ENCODE assay signal across 19 cellular contexts in the genomic region with DNA sequence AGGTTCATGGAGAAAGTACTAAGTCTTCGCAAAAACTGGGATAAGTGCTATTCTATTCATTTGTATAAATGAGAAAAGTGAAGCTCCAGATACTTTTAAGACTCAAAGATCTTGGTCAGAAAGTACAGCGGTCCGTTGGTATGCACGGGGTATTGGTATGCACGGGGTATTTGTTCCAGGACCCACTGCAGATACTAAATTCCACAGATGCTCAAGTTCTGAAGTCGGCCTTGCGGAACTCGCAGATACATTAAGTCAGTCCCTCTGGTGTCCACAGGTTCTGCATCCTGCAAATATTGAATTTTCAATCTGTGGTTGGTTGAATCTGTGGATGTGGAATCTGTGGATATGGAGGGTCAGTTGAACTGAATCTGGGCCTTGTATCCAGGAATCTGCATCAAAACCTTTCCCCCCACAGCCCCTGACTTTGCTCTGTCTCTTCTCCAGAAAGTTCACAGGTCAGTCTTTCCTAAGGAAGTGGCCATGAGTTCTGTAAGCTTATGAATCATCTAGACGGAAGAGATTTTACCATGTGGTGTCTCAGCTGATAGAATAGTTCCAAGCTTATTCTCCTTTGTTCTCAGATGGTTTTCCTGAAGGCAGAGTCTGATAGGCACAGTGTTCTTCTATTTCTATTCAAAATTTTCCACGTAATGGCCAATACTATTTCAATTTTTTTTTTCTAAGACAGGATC.
DNase-seq lines count a peak whose midpoint lies in the region; ATAC-seq, FAIRE-seq and TF ChIP-seq lines count a peak whose summit lies in the region.
"Had no signal": no experiment of that assay in that cellular context is flagged by ENCODE, and none has a peak within 500 bp of the region (broad histone marks: within the 10 kb centered on the region; RNA-seq: fewer than 3 reads in every experiment).

No MANE protein-coding gene starts in this region.

- ATAC-seq in HG02884 (IDR thresholded peaks at IDR 0.05; ENCODE audit: unreplicated experiment): no peak

- H3K79me1 ChIP-seq in mesenchymal stem cell (replicated peaks; ENCODE audit: low read length, poor library complexity, severe bottlenecking) (no peaks in the 10 kb centered on the region), trophoblast cell (ENCODE audit: low read length) (no peaks in the 10 kb centered on the region)

- peak; percentile 6 for DNase-seq in RCC 7860 (ENCODE audit: low spot score)
- peak; percentile 35 for DNase-seq in foreskin melanocyte
- DNase-seq in mesenchymal stem cell: no peak
- no peak for DNase-seq in trophoblast cell
- DNase-seq in GM13977 (ENCODE audit: low spot score): no peak
- no peak for DNase-seq in mammary epithelial cell
- DNase-seq in stimulated activated CD4-positive, alpha-beta T cell treated with anti-CD3 and anti-CD28 coated beads, Interleukin-2, amount 100 ng/mL, for 24 hours: no peak
- DNase-seq: C1 segment of cervical spinal cord; CD4-positive, alpha-beta T cell; DMS79; GDM1; HFFc6 had no signal

- H3K4me2 ChIP-seq in mesenchymal stem cell (ENCODE audit: low read length, poor library complexity, severe bottlenecking) (no peak overlapping the region), trophoblast cell (ENCODE audit: low read length) (no peak overlapping the region), mammary epithelial cell (ENCODE audit: insufficient read depth, low read depth, low read length) (no peak overlapping the region)

- H3K9ac ChIP-seq in mesenchymal stem cell (ENCODE audit: low read length) (no peak overlapping the region), trophoblast cell (ENCODE audit: low read length) (no peak overlapping the region), mammary epithelial cell (ENCODE audit: insufficient read depth, low read length) (no peak overlapping the region)

- H3K18ac ChIP-seq in mesenchymal stem cell (ENCODE audit: low read depth in 1 of 2, low read length in 2 of 2) (no peak overlapping the region), trophoblast cell (ENCODE audit: low read length) (no peak overlapping the region)

- H4K91ac ChIP-seq in mesenchymal stem cell (ENCODE audit: low read length) (no peak overlapping the region), trophoblast cell (ENCODE audit: low read depth, low read length) (no peak overlapping the region)

- dilution Hi-C loops in mammary epithelial cell (cut with HindIII; ENCODE audit: low sequenced_read_pairs): no loop called here

- H2AK5ac ChIP-seq in mesenchymal stem cell (ENCODE audit: low read length, severe bottlenecking) (peak overlapping the region; percentile 67), trophoblast cell (ENCODE audit: low read length) (no peak overlapping the region)

- TF ChIP-seq CTCF in GM13977 (IDR thresholded peaks at IDR 0.05; ENCODE audit: extremely low read depth, insufficient read depth, missing control alignments) (no peak), mammary epithelial cell (conservative IDR thresholded peaks at IDR 0.05 in 1 of 2, IDR thresholded peaks at IDR 0.05 in 1 of 2; ENCODE audit: extremely low read depth in 1 of 2, insufficient read depth in 1 of 2, low read depth in 1 of 2, low read length in 2 of 2) (no peak)

- H3K9me3 ChIP-seq in mesenchymal stem cell (ENCODE audit: control insufficient read depth, low read length) (peaks cover 16% of the 10 kb centered on the region), trophoblast cell (ENCODE audit: insufficient read depth, low read depth, low read length) (no peaks in the 10 kb centered on the region), mammary epithelial cell (replicated peaks; ENCODE audit: insufficient read depth, low read length) (no peaks in the 10 kb centered on the region)
- H3K9me3 ChIP-seq: HAP-1 had no signal

- no peak overlapping the region for H2AFZ ChIP-seq in mesenchymal stem cell (ENCODE audit: low read depth, low read length)
- no peak overlapping the region for H2AFZ ChIP-seq in trophoblast cell (ENCODE audit: insufficient read depth, low read length, poor library complexity)
- H2AFZ ChIP-seq in mammary epithelial cell (ENCODE audit: low read depth, low read length): no peak overlapping the region

- H3K14ac ChIP-seq in mesenchymal stem cell (ENCODE audit: low read length in 2 of 2): no peak overlapping the region
- no peak overlapping the region for H3K14ac ChIP-seq in trophoblast cell (ENCODE audit: low read length)

- in situ Hi-C loops in GM13977 (cut with MboI; ENCODE audit: low pct_unique_long_range_greater_than_20kb, low sequenced_read_pairs, unreplicated experiment) (no loop called here), mammary epithelial cell (cut with MboI; ENCODE audit: low sequenced_read_pairs in 2 of 2) (no loop called here)

- no peak overlapping the region for H3K23ac ChIP-seq in mesenchymal stem cell (ENCODE audit: low read length in 2 of 2)
- H3K23ac ChIP-seq in trophoblast cell (ENCODE audit: low read length): no peak overlapping the region

- intact Hi-C loops in mammary epithelial cell (cut with micrococcal nuclease): no loop called here

- H2BK120ac ChIP-seq in mesenchymal stem cell (ENCODE audit: low read depth, low read length) (no peak overlapping the region), trophoblast cell (ENCODE audit: insufficient read depth, low read length, poor library complexity) (peak overlapping the region; percentile 66)

- H3K27ac ChIP-seq in mesenchymal stem cell (ENCODE audit: low read length, poor library complexity, severe bottlenecking) (peak overlapping the region; percentile 81), trophoblast cell (ENCODE audit: low read depth, low read length) (peak overlapping the region; percentile 34), mammary epithelial cell (ENCODE audit: insufficient read depth, low read depth, low read length) (no peak overlapping the region)
- H3K27ac ChIP-seq: HL-60 had no signal

- CTCF ChIA-PET in mammary epithelial cell (lab: Charles Lee; ENCODE audit: low non-redundant PET): no interaction called here

- WGBS in mesenchymal stem cell: 70% methylated on average over 10 of the region's 10 CpGs
- WGBS in trophoblast cell (ENCODE audit: extremely low coverage, insufficient coverage, insufficient read length): no CpG with 5 or more reads among the region's 10 CpGs
- 65% methylated on average over 10 of the region's 10 CpGs for WGBS in mammary epithelial cell (ENCODE audit: low coverage, missing lambda C conversion rate)

- H2BK15ac ChIP-seq in mesenchymal stem cell (ENCODE audit: low read depth, poor library complexity, severe bottlenecking): no peak overlapping the region

- H2BK5ac ChIP-seq in mesenchymal stem cell (ENCODE audit: low read depth, low read length, poor library complexity, severe bottlenecking) (no peak overlapping the region), trophoblast cell (ENCODE audit: low read depth, low read length, poor library complexity) (peak overlapping the region; percentile 40)

- peaks cover 5% of the 10 kb centered on the region for H3K4me1 ChIP-seq in mesenchymal stem cell (ENCODE audit: control insufficient read depth, insufficient read depth, low read depth, low read length)
- H3K4me1 ChIP-seq in trophoblast cell (ENCODE audit: control insufficient read depth in 1 of 2, insufficient read depth in 2 of 2, low read length in 2 of 2): peaks cover 2 to 3% of the 10 kb centered on the region in 2 experiments
- no peaks in the 10 kb centered on the region for H3K4me1 ChIP-seq in mammary epithelial cell (ENCODE audit: insufficient read depth, low read length)
- H3K4me1 ChIP-seq: HAP-1 had no signal

- no peaks in the 10 kb centered on the region for H3K36me3 ChIP-seq in mesenchymal stem cell (ENCODE audit: control insufficient read depth in 1 of 2, insufficient read depth in 2 of 2, low read depth in 1 of 2, low read length in 2 of 2)
- no peaks in the 10 kb centered on the region for H3K36me3 ChIP-seq in trophoblast cell (ENCODE audit: control insufficient read depth in 1 of 2, insufficient read depth in 2 of 2, low read length in 2 of 2)
- H3K36me3 ChIP-seq in mammary epithelial cell (ENCODE audit: insufficient read depth, low read length): no peaks in the 10 kb centered on the region
- H3K36me3 ChIP-seq: HAP-1 had no signal

- H3K4ac ChIP-seq in mesenchymal stem cell (ENCODE audit: low read depth in 1 of 2, low read length in 2 of 2) (no peak overlapping the region), trophoblast cell (ENCODE audit: low read depth, low read length) (no peak overlapping the region)

- no peak overlapping the region for H2BK12ac ChIP-seq in mesenchymal stem cell (ENCODE audit: low read length in 2 of 2)
- no peak overlapping the region for H2BK12ac ChIP-seq in trophoblast cell (ENCODE audit: low read length)

- no peaks in the 10 kb centered on the region for H4K20me1 ChIP-seq in mammary epithelial cell (ENCODE audit: insufficient read depth, low read length)

- no TSS peak for BruUV-seq in mammary epithelial cell (replicated peaks; lab: Mats Ljungman, UMichigan)

- no peaks in the 10 kb centered on the region for H3K79me2 ChIP-seq in trophoblast cell (ENCODE audit: control insufficient read depth, insufficient read depth, low read length, poor library complexity)
- H3K79me2 ChIP-seq in mammary epithelial cell (ENCODE audit: insufficient read depth, low read length): no peaks in the 10 kb centered on the region

- no peak overlapping the region for H4K8ac ChIP-seq in mesenchymal stem cell (ENCODE audit: low read length)
- peak overlapping the region; percentile 10 for H4K8ac ChIP-seq in trophoblast cell (ENCODE audit: low read depth, low read length)

- no peaks in the 10 kb centered on the region for H3K27me3 ChIP-seq in mesenchymal stem cell (ENCODE audit: control insufficient read depth in 1 of 2, insufficient read depth in 1 of 2, low read length in 2 of 2)
- no peaks in the 10 kb centered on the region for H3K27me3 ChIP-seq in trophoblast cell (ENCODE audit: insufficient read depth, low read length)
- no peaks in the 10 kb centered on the region for H3K27me3 ChIP-seq in mammary epithelial cell (ENCODE audit: insufficient read depth, low read length)

- H3K4me3 ChIP-seq in mesenchymal stem cell (ENCODE audit: insufficient read depth in 1 of 2, low read depth in 1 of 2, low read length in 2 of 2) (no peak overlapping the region), trophoblast cell (ENCODE audit: low read depth, low read length) (no peak overlapping the region), mammary epithelial cell (replicated peaks in 1 of 3; ENCODE audit: insufficient read depth in 1 of 3, low read depth in 2 of 3, low read length in 3 of 3) (no peak overlapping the region)
- H3K4me3 ChIP-seq: HAP-1 had no signal

- no peak for FAIRE-seq in RCC 7860 (lab: Jason Lieb, UNC)
- FAIRE-seq: A204.1, GM12892, GM19239, H1 had no signal

- no peak overlapping the region for H4K12ac ChIP-seq in trophoblast cell (ENCODE audit: low read depth, low read length)

Comparison
In these comparisons a context has a peak if more than half of its experiments do, and no peak if none do; other contexts are left out.
1. DNase-seq: peak in RCC 7860 (single experiment) and foreskin melanocyte (single experiment); none in mesenchymal stem cell (single experiment), trophoblast cell (0 of 2), GM13977 (single experiment), mammary epithelial cell (single experiment) and stimulated activated CD4-positive, alpha-beta T cell treated with anti-CD3 and anti-CD28 coated beads, Interleukin-2, amount 100 ng/mL, for 24 hours (0 of 2).